12 cellular contexts compared by ENCODE assay signal in the genomic region with DNA sequence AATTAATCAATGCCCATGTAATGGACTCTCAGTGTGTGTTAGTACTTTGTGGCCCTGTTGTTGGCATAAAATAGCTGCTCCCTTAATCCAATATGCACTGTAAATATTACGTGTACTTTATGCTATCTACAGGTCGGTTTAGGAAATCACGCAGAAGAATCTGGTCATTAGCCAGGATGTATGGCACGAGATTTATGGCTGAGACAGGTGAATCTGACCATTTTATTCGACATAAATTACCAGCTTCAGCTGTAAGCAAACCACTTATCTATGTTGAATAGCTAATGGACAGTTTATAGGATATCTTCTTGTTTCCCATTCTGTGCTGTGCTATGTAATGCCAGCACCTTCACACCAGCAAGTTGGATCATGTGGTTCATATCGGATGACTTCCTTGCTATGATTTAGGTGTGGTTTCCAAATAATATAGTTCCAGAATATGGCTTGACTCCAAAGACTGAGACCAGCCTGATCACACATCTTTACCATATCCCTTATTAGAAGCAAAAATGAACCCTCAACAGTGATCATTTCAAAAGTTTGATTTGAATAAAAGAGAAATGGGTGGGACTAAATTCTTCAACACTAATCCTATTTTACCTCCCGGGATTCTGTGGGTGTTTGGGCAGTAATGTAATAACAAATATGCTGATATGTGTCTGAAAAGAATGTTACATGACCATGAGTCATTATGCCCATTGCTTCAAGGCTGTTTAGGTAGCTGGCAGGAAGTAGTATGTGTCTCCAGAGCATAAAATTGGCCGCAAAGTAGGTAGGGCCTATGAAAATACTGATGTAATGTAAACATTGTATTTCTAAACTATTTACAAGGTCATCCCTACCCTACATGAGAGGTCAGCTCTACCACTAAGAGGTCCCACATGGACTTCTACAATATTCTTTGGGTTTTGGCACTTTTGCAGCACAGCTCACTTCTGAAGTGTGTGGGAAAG.
DNase-seq lines count a peak whose midpoint lies in the region; ATAC-seq lines count a peak whose summit lies in the region.
"Had no signal": no experiment of that assay in that cellular context is flagged by ENCODE, and none has a peak within 500 bp of the region (broad histone marks: within the 10 kb centered on the region; RNA-seq: fewer than 3 reads in every experiment).

No MANE protein-coding gene starts in this region.

- H3K27ac Mint-ChIP-seq in activated T-helper 17 cell treated with anti-CD3 and anti-CD28 coated beads, Interleukin-2, amount 50 U/mL, for 72 hours: no peak overlapping the region
- H3K27ac Mint-ChIP-seq: activated CD8-positive, alpha-beta memory T cell treated with anti-CD3 and anti-CD28 coated beads, Interleukin-2, amount 10 ng/mL, durations not matched to agents 7 days and 5 days; CD4-positive, alpha-beta memory T cell had no signal

- no peak for ATAC-seq in HG03432 (IDR thresholded peaks at IDR 0.05; ENCODE audit: unreplicated experiment)
- ATAC-seq in activated T-helper 17 cell treated with anti-CD3 and anti-CD28 coated beads, Interleukin-2, amount 50 U/mL, for 72 hours (replicated peaks): no peak
- ATAC-seq: activated CD8-positive, alpha-beta memory T cell treated with anti-CD3 and anti-CD28 coated beads, Interleukin-2, amount 10 ng/mL, durations not matched to agents 7 days and 5 days had no signal

- in situ Hi-C loops in ACHN (cut with HindIII; ENCODE audit: low pct_ligation_motif_present, low pct_unique_long_range_greater_than_20kb, low sequenced_read_pairs): no loop called here

- no peaks in the 10 kb centered on the region for H3K4me1 Mint-ChIP-seq in activated T-helper 17 cell treated with anti-CD3 and anti-CD28 coated beads, Interleukin-2, amount 50 U/mL, for 72 hours
- H3K4me1 Mint-ChIP-seq: activated CD8-positive, alpha-beta memory T cell treated with anti-CD3 and anti-CD28 coated beads, Interleukin-2, amount 10 ng/mL, durations not matched to agents 7 days and 5 days; CD4-positive, alpha-beta memory T cell had no signal

- H3K9me3 Mint-ChIP-seq in activated T-helper 17 cell treated with anti-CD3 and anti-CD28 coated beads, Interleukin-2, amount 50 U/mL, for 72 hours: peaks cover 5% of the 10 kb centered on the region

- DNase-seq in ACHN (peak; percentile 70), HT-29 (ENCODE audit: low spot score) (peak; percentile 84), T1000 (lab: John Stamatoyannopoulos, UW) (peak; percentile 52), hepatic stellate cell (ENCODE audit: low spot score) (peak; percentile 53), NCI-H1092 treated with DMSO at 0.1 percent for 48 hours (lab: John Stamatoyannopoulos, UW) (no peak), pons (ENCODE audit: low spot score) (no peak)
- DNase-seq: activated CD8-positive, alpha-beta memory T cell treated with anti-CD3 and anti-CD28 coated beads, Interleukin-2, amount 10 ng/mL, durations not matched to agents 7 days and 5 days; CD4-positive, alpha-beta memory T cell; effector memory CD4-positive, alpha-beta T cell; NCI-H526 had no signal

- H3K36me3 Mint-ChIP-seq in activated T-helper 17 cell treated with anti-CD3 and anti-CD28 coated beads, Interleukin-2, amount 50 U/mL, for 72 hours (ENCODE audit: low read depth): no peaks in the 10 kb centered on the region
- H3K36me3 Mint-ChIP-seq: activated CD8-positive, alpha-beta memory T cell treated with anti-CD3 and anti-CD28 coated beads, Interleukin-2, amount 10 ng/mL, durations not matched to agents 7 days and 5 days; CD4-positive, alpha-beta memory T cell had no signal

- H3K27me3 Mint-ChIP-seq in activated T-helper 17 cell treated with anti-CD3 and anti-CD28 coated beads, Interleukin-2, amount 50 U/mL, for 72 hours: peaks cover 8% of the 10 kb centered on the region
- H3K27me3 Mint-ChIP-seq: activated CD8-positive, alpha-beta memory T cell treated with anti-CD3 and anti-CD28 coated beads, Interleukin-2, amount 10 ng/mL, durations not matched to agents 7 days and 5 days had no signal

- H3K4me3 Mint-ChIP-seq in activated T-helper 17 cell treated with anti-CD3 and anti-CD28 coated beads, Interleukin-2, amount 50 U/mL, for 72 hours: no peak overlapping the region
- H3K4me3 Mint-ChIP-seq: activated CD8-positive, alpha-beta memory T cell treated with anti-CD3 and anti-CD28 coated beads, Interleukin-2, amount 10 ng/mL, durations not matched to agents 7 days and 5 days; CD4-positive, alpha-beta memory T cell had no signal

Comparison
In these comparisons a context has a peak if more than half of its experiments do, and no peak if none do; other contexts are left out.
1. DNase-seq: peak in ACHN (single experiment), HT-29 (single experiment), T1000 (single experiment) and hepatic stellate cell (single experiment); none in NCI-H1092 treated with DMSO at 0.1 percent for 48 hours (single experiment) and pons (single experiment).